ENCODE assay signal across 10 cellular contexts in genomic region chr13:96141032-96141431, GRCh38. TPM values are rescaled to one million over a fixed set of nuclear protein-coding genes. Genes with fewer than 3 reads are reported as not detected.
DNase-seq lines count a peak whose midpoint lies in the region; ATAC-seq and TF ChIP-seq lines count a peak whose summit lies in the region.
"Had no signal": no experiment of that assay in that cellular context is flagged by ENCODE, and none has a peak within 500 bp of the region (broad histone marks: within the 10 kb centered on the region; RNA-seq: fewer than 3 reads in every experiment).

No MANE protein-coding gene starts in this region.

- H3K9me3 ChIP-seq in BE2C, result no peaks in the 10 kb centered on the region
- no peaks in the 10 kb centered on the region for H3K9me3 ChIP-seq in IMR-90 (ENCODE audit: control insufficient read depth, insufficient read depth, low read length)

- H2BK120ac ChIP-seq in IMR-90 (ENCODE audit: low read depth, low read length), result no peak overlapping the region

- no peak overlapping the region for H4K8ac ChIP-seq in IMR-90 (ENCODE audit: low read depth in 2 of 2, low read length in 2 of 2)

- H3K56ac ChIP-seq in IMR-90 (ENCODE audit: extremely low read depth, insufficient read depth, low read length), result no peak overlapping the region

- H2AK5ac ChIP-seq in IMR-90 (ENCODE audit: low read depth, low read length), result no peak overlapping the region

- H3K27ac ChIP-seq in IMR-90 (ENCODE audit: insufficient read depth, low read length), result no peak overlapping the region

- H3K9ac ChIP-seq in IMR-90 (ENCODE audit: low read depth, low read length), result no peak overlapping the region

- CTCF ChIA-PET in IMR-90 (lab: Yijun Ruan, JAX), result interaction anchor here (0.6 to 1.1 kb wide), 4 partner anchors 14 to 1476 kb away, joined by 3 to 7 read pairs (median 4); no protein-coding TSS in a partner anchor
- CTCF ChIA-PET in HEK293T (lab: Yijun Ruan, JAX), result interaction anchor here (0.6 to 0.8 kb wide), 3 partner anchors 109 to 139 kb away, joined by 4 to 11 read pairs (median 6); no protein-coding TSS in a partner anchor

- in situ Hi-C loops in IMR-90 (cut with MboI; ENCODE audit: low sequenced_read_pairs), result no loop called here

- no peak for ATAC-seq in IMR-90 (ENCODE audit: low read depth)
- ATAC-seq in HG03025 (IDR thresholded peaks at IDR 0.05; ENCODE audit: low FRiP score, unreplicated experiment), result no peak
- ATAC-seq in GM21367 (IDR thresholded peaks at IDR 0.05; ENCODE audit: unreplicated experiment), result no peak
- ATAC-seq: activated T-helper 17 cell treated with anti-CD3 and anti-CD28 coated beads, Interleukin-2, amount 50 U/mL, for 72 hours had no signal

- H4K91ac ChIP-seq in IMR-90 (ENCODE audit: insufficient read depth, low read depth, low read length), result no peak overlapping the region

- no peak for TF ChIP-seq RAD21 in IMR-90 (IDR thresholded peaks at IDR 0.05; ENCODE audit: low read length)

- H4K20me1 ChIP-seq in IMR-90 (ENCODE audit: insufficient read depth, low read length), result no peaks in the 10 kb centered on the region

- no peaks in the 10 kb centered on the region for H3K36me3 ChIP-seq in BE2C
- no peaks in the 10 kb centered on the region for H3K36me3 ChIP-seq in IMR-90 (ENCODE audit: control insufficient read depth, insufficient read depth, low read length)
- no peaks in the 10 kb centered on the region for H3K36me3 ChIP-seq in kidney epithelial cell (ENCODE audit: control insufficient read depth, insufficient read depth, low read length)

- no peak overlapping the region for H2BK5ac ChIP-seq in IMR-90 (ENCODE audit: low read depth, low read length, poor library complexity, severe bottlenecking)

- no peaks in the 10 kb centered on the region for H3K79me1 ChIP-seq in IMR-90 (ENCODE audit: low read depth in 1 of 2, low read length in 2 of 2)

- no peaks in the 10 kb centered on the region for H3K9me1 ChIP-seq in IMR-90 (ENCODE audit: insufficient read depth, low read length)

- H3K27me3 ChIP-seq in BE2C, result no peaks in the 10 kb centered on the region
- H3K27me3 ChIP-seq in IMR-90 (ENCODE audit: control insufficient read depth, insufficient read depth, low read length), result no peaks in the 10 kb centered on the region
- no peaks in the 10 kb centered on the region for H3K27me3 ChIP-seq in kidney epithelial cell (ENCODE audit: control insufficient read depth, insufficient read depth, low read length)

- TF ChIP-seq POLR2A in IMR-90 (IDR thresholded peaks at IDR 0.05; ENCODE audit: low read depth, low read length), result no peak

- no peak overlapping the region for H3K23ac ChIP-seq in IMR-90 (ENCODE audit: low read depth, low read length)

- H3K14ac ChIP-seq in IMR-90 (replicated peaks; ENCODE audit: low read depth, low read length), result no peak overlapping the region

- H3K4me1 ChIP-seq in BE2C (peaks cover 10% of the 10 kb centered on the region), IMR-90 (ENCODE audit: control insufficient read depth, insufficient read depth, low read length) (no peaks in the 10 kb centered on the region)

- H3K4me3 ChIP-seq in BE2C (ENCODE audit: low read depth, low read length) (no peak overlapping the region), IMR-90 (ENCODE audit: insufficient read depth, low read depth, low read length) (no peak overlapping the region), kidney epithelial cell (ENCODE audit: low read depth, low read length) (no peak overlapping the region)

- no CpG with 5 or more reads among the region's 3 CpGs for WGBS in IMR-90 (ENCODE audit: extremely low coverage in 2 of 2, insufficient read length in 1 of 2), 2 experiments

- DNase-seq in BE2C (no peak), IMR-90 (peak; percentile 2), amniotic epithelial cell (ENCODE audit: low read depth) (peak; percentile 60), kidney epithelial cell (ENCODE audit: low read depth) (no peak), HEK293T (ENCODE audit: extremely low spot score) (no peak)
- no peak for DNase-seq in stimulated activated CD4-positive, alpha-beta T cell treated with anti-CD3 and anti-CD28 coated beads, Interleukin-1b, Interleukin-23, amount 100 ng/mL, for 48 hours
- DNase-seq: occipital lobe had no signal

- TF ChIP-seq CTCF in BE2C (IDR thresholded peaks at IDR 0.05; ENCODE audit: low read depth, low read length) (peak; percentile 43), IMR-90 (conservative IDR thresholded peaks at IDR 0.05; ENCODE audit: low read depth, low read length) (0 out of 2 replicates have a peak, but pooled peaks have one; percentile 9), kidney epithelial cell (IDR thresholded peaks at IDR 0.05; ENCODE audit: insufficient read depth, low read length, poor library complexity, severe bottlenecking) (peak; percentile 20)

- H2AFZ ChIP-seq in IMR-90 (replicated peaks; ENCODE audit: low read length, poor library complexity), result no peak overlapping the region

- H3K18ac ChIP-seq in IMR-90 (ENCODE audit: low read depth, low read length), result no peak overlapping the region

- no peak overlapping the region for H4K5ac ChIP-seq in IMR-90 (ENCODE audit: low read depth, low read length)

- no peak overlapping the region for H3K4ac ChIP-seq in IMR-90 (ENCODE audit: low read depth, low read length)

- POLR2A ChIA-PET in IMR-90 (lab: Charles Lee; ENCODE audit: unreplicated experiment) (no interaction called here), HEK293T (lab: Yijun Ruan, JAX) (no interaction called here)

- H2AK9ac ChIP-seq in IMR-90 (replicated peaks; ENCODE audit: low read depth, low read length, poor library complexity), result no peak overlapping the region

- no peak overlapping the region for H3K4me2 ChIP-seq in IMR-90 (ENCODE audit: low read depth, low read length)

- H2BK20ac ChIP-seq in IMR-90 (ENCODE audit: low read depth, low read length), result no peak overlapping the region

- H2BK15ac ChIP-seq in IMR-90 (ENCODE audit: low read depth, low read length), result no peak overlapping the region

- intact Hi-C loops in IMR-90 (cut with micrococcal nuclease), result loop anchor here (2.0 to 5.0 kb wide), 2 partner anchors 821 to 888 kb away; no protein-coding TSS in a partner anchor

- no TSS peak for BruUV-seq in IMR-90 (replicated peaks; lab: Mats Ljungman, UMichigan)

- dilution Hi-C loops in IMR-90 (cut with HindIII; ENCODE audit: low sequenced_read_pairs, unreplicated experiment), result no loop called here

TF ChIP-seq in IMR-90, 13 proteins besides CTCF, POLR2A, EP300 and RAD21 (continues in another document):
- TF ChIP-seq CEBPB (IDR thresholded peaks at IDR 0.05; ENCODE audit: low read depth, low read length), result no peak
- TF ChIP-seq FOS (IDR thresholded peaks at IDR 0.05; ENCODE audit: low read depth, low read length), result no peak
- no peak for TF ChIP-seq RFX5 (IDR thresholded peaks at IDR 0.05; ENCODE audit: low read depth, low read length)
- TF ChIP-seq MAFK (IDR thresholded peaks at IDR 0.05; ENCODE audit: low read depth, low read length), result no peak
- no peak for TF ChIP-seq MXI1 (IDR thresholded peaks at IDR 0.05; ENCODE audit: borderline replicate concordance, low read depth, low read length)
- TF ChIP-seq ELK1 (IDR thresholded peaks at IDR 0.05; ENCODE audit: borderline replicate concordance, low read depth, low read length), result no peak
- TF ChIP-seq RCOR1 (IDR thresholded peaks at IDR 0.05; ENCODE audit: insufficient replicate concordance, low read length), result no peak
- no peak for TF ChIP-seq BHLHE40 (IDR thresholded peaks at IDR 0.05; ENCODE audit: low read depth, low read length)

TF ChIP-seq in HEK293T, 16 proteins besides CTCF, POLR2A, EP300 and RAD21:
- no peak for TF ChIP-seq SUZ12 (IDR thresholded peaks at IDR 0.05)
- no peak for TF ChIP-seq L3MBTL2 (conservative IDR thresholded peaks at IDR 0.05)
- no peak for TF ChIP-seq CTBP1 (IDR thresholded peaks at IDR 0.05; ENCODE audit: borderline replicate concordance)
- no peak for TF ChIP-seq ELF4 (IDR thresholded peaks at IDR 0.05)
- TF ChIP-seq NFRKB (IDR thresholded peaks at IDR 0.05), result no peak
- no peak for TF ChIP-seq FOXK2 (IDR thresholded peaks at IDR 0.05)
- no peak for TF ChIP-seq ARNT (IDR thresholded peaks at IDR 0.05)
- TF ChIP-seq ZNF384 (IDR thresholded peaks at IDR 0.05), result no peak
- no peak for TF ChIP-seq SP1 (IDR thresholded peaks at IDR 0.05)
TF ChIP-seq in HEK293T: peak in this region for 0.

RNA-seq across cellular contexts. Expression of gene HS6ST3, which starts 51.1 kb away (rescaled TPM):
- polyA plus RNA-seq in BE2C (2012; ENCODE audit: insufficient read depth, insufficient read length, low read depth), result 10.3 TPM
- total RNA-seq in IMR-90 (2012; rRNA removed), result not detected in 2 replicates
- polyA plus RNA-seq in IMR-90 (2012; rRNA removed), result not detected in 2 replicates
- polyA plus RNA-seq in IMR-90 (2012; cell fraction: cytosol; rRNA removed), result not detected in 2 replicates
- not detected in 2 replicates for polyA plus RNA-seq in IMR-90 (2012; cell fraction: nucleus; rRNA removed; ENCODE audit: low replicate concordance)
- 0.27 and 0.38 TPM in 2 replicates for total RNA-seq in kidney epithelial cell
- total RNA-seq: activated T-helper 17 cell treated with anti-CD3 and anti-CD28 coated beads, Interleukin-2, amount 50 U/mL, for 72 hours had no signal

Comparison
In these comparisons a context has a peak if more than half of its experiments do, and no peak if none do; other contexts are left out.
1. DNase-seq: peak in IMR-90 (single experiment) and amniotic epithelial cell (single experiment); none in BE2C (single experiment), kidney epithelial cell (single experiment), stimulated activated CD4-positive, alpha-beta T cell treated with anti-CD3 and anti-CD28 coated beads, Interleukin-1b, Interleukin-23, amount 100 ng/mL, for 48 hours (single experiment) and HEK293T (single experiment).
2. Peak in every context shown above with its lines, with median percentiles within 50 percentile points of each other: CTCF ChIP-seq.